In genomic region chr3:159340877-159341500, GRCh38 we compare ENCODE assay signal across 20 cellular contexts.
"Had no signal": no experiment of that assay in that cellular context is flagged by ENCODE, and none has a peak within 500 bp of the region (broad histone marks: within the 10 kb centered on the region; RNA-seq: fewer than 3 reads in every experiment).

No MANE protein-coding gene starts in this region.

- H3K9me3 Mint-ChIP-seq: stimulated activated naive CD8-positive, alpha-beta T cell treated with anti-CD3 and anti-CD28 coated beads, Interleukin-15, Interleukin-2, amounts not matched to agents 100 ng/mL and 50 ng/mL, for 24 hours had no signal

- H3K27ac Mint-ChIP-seq: activated CD4-positive, alpha-beta memory T cell treated with anti-CD3 and anti-CD28 coated beads for 36 hours; activated naive CD4-positive, alpha-beta T cell treated with anti-CD3 and anti-CD28 coated beads, Interleukin-2, amount 50 U/mL, for 72 hours; activated T-helper 1 cell treated with anti-CD3 and anti-CD28 coated beads, Interleukin-12 subunit alpha, Interleukin-12 subunit beta, Interleukin-2, Interleukin-4 antibody, amounts not matched to agents 30 ng/mL and 10 ng/mL and 1 ng/mL, durations not matched to agents 14 hours and 24 hours and 36 hours; memory B cell; naive B cell; neural progenitor cell; progenitor cell of endocrine pancreas; stimulated activated naive CD8-positive, alpha-beta T cell treated with anti-CD3 and anti-CD28 coated beads, Interleukin-15, Interleukin-2, amounts not matched to agents 100 ng/mL and 50 ng/mL, for 24 hours had no signal

- H3K36me3 Mint-ChIP-seq: activated CD4-positive, alpha-beta memory T cell treated with anti-CD3 and anti-CD28 coated beads for 36 hours; activated naive CD4-positive, alpha-beta T cell treated with anti-CD3 and anti-CD28 coated beads, Interleukin-2, amount 50 U/mL, for 72 hours; memory B cell; naive B cell; neural progenitor cell had no signal

- H3K36me3 ChIP-seq: adrenal gland, colonic mucosa, gastrocnemius medialis, left ventricle myocardium inferior, neural progenitor cell, tibial nerve, WERI-Rb-1 had no signal

- H3K27me3 Mint-ChIP-seq: activated CD4-positive, alpha-beta memory T cell treated with anti-CD3 and anti-CD28 coated beads for 36 hours; memory B cell; naive B cell; stimulated activated naive CD8-positive, alpha-beta T cell treated with anti-CD3 and anti-CD28 coated beads, Interleukin-15, Interleukin-2, amounts not matched to agents 100 ng/mL and 50 ng/mL, for 24 hours had no signal

- H3K4me3 Mint-ChIP-seq: activated CD4-positive, alpha-beta memory T cell treated with anti-CD3 and anti-CD28 coated beads for 36 hours; activated T-helper 1 cell treated with anti-CD3 and anti-CD28 coated beads, Interleukin-12 subunit alpha, Interleukin-12 subunit beta, Interleukin-2, Interleukin-4 antibody, amounts not matched to agents 30 ng/mL and 10 ng/mL and 1 ng/mL, durations not matched to agents 14 hours and 24 hours and 36 hours; memory B cell; naive B cell; neural progenitor cell; stimulated activated naive CD8-positive, alpha-beta T cell treated with anti-CD3 and anti-CD28 coated beads, Interleukin-15, Interleukin-2, amounts not matched to agents 100 ng/mL and 50 ng/mL, for 24 hours had no signal

- DNase-seq: activated CD4-positive, alpha-beta memory T cell treated with anti-CD3 and anti-CD28 coated beads for 36 hours; activated gamma-delta T cell treated with Interleukin-2 at 50 U/mL for 16 hours; activated T-cell treated with anti-CD3 and anti-CD28 coated beads for 4 hours; adrenal gland; colonic mucosa; gastrocnemius medialis; head of caudate nucleus; kidney; left ventricle myocardium inferior; naive B cell; stimulated activated CD4-positive, alpha-beta T cell treated with anti-CD3 and anti-CD28 coated beads, Interleukin-2, amount 100 ng/mL, for 24 hours; WERI-Rb-1 had no signal

- FAIRE-seq: urothelium cell line had no signal

- ATAC-seq: activated naive CD4-positive, alpha-beta T cell treated with anti-CD3 and anti-CD28 coated beads, Interleukin-2, amount 50 U/mL, for 72 hours; gastrocnemius medialis had no signal

- H3K4me3 ChIP-seq: adrenal gland, colonic mucosa, gastrocnemius medialis, left ventricle myocardium inferior, neural progenitor cell, tibial nerve had no signal

- H3K27me3 ChIP-seq: adrenal gland, colonic mucosa, gastrocnemius medialis, neural progenitor cell, tibial nerve had no signal

- H3K9me3 ChIP-seq: adrenal gland, colonic mucosa, gastrocnemius medialis had no signal

- H3K4me1 Mint-ChIP-seq: memory B cell, naive B cell, neural progenitor cell had no signal
